Comparison of ENCODE assay signal across 8 cellular contexts in the genomic region with DNA sequence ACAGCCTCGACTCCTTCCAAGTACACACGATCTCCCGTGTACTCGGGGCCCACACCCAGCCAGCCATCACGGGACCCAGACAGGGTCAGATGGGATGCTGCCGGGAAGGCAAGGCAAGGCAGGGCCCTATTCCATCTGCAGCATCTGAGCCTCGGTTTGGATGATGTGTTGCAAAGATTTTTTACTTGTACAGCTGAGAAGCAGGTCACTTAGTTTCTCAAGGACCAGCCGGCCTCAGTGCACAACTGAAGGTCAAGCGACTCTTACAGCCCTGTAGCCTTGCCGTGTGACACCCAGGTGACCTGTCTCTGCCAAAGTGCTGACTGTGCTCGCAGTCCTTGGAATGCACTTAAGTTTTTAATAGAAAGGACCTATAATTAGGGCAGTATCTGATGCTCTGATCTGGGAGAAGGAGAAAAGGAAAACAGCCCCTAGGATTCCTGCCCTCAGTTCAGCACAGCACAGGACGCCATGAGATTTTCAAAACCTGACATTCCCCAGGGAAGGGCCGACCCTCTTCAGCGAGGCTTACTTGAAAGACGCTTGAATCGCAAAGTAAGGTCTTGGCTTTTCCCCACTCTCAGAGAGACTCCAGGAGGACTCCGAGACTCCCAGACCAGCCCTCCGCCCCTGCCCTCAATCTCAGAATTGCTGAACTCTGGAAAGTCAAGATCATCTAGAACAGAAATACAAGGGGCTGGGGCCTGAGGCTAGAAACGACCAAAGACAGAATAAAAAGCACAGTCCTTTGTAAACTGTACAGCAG. TPM values are rescaled to one million over a fixed set of nuclear protein-coding genes. Genes with fewer than 3 reads are reported as not detected.
DNase-seq lines count a peak whose midpoint lies in the region; ATAC-seq and TF ChIP-seq lines count a peak whose summit lies in the region.

No MANE protein-coding gene starts in this region.

- H4K20me1 ChIP-seq in hepatocyte (ENCODE audit: insufficient read depth, poor library complexity, severe bottlenecking), result no peaks in the 10 kb centered on the region

- H3K4me3 ChIP-seq in GM12875 (ENCODE audit: low read depth, low read length), result peak overlapping the region; percentile 77
- H3K4me3 ChIP-seq in hepatocyte, result peak overlapping the region; percentile 55
- H3K4me3 ChIP-seq in skeletal muscle cell (ENCODE audit: low read depth, low read length), result peak overlapping the region; percentile 58

- WGBS in hepatocyte (ENCODE audit: low lambda C conversion rate, missing lambda C conversion rate), result 62% methylated on average over 19 of the region's 19 CpGs

- POLR2A ChIA-PET in activated CD8-positive, alpha-beta T cell treated with anti-CD3 and anti-CD28 coated beads, Interleukin-2, amount 10 ng/mL, durations not matched to agents 7 days and 5 days (lab: Charles Lee), result no interaction called here

- peak overlapping the region; percentile 59 for H3K27ac ChIP-seq in hepatocyte

- no peaks in the 10 kb centered on the region for H3K9me2 ChIP-seq in hepatocyte (replicated peaks; ENCODE audit: insufficient read depth)

- H3K4me2 ChIP-seq in hepatocyte, result peak overlapping the region; percentile 89

- CTCF ChIA-PET in activated CD8-positive, alpha-beta T cell treated with anti-CD3 and anti-CD28 coated beads, Interleukin-2, amount 10 ng/mL, durations not matched to agents 7 days and 5 days (lab: Charles Lee), result interaction anchor here (1.1 to 1.2 kb wide), 2 partner anchors 11 to 69 kb away, joined by 3 to 4 read pairs; no protein-coding TSS in a partner anchor

- ATAC-seq in activated CD8-positive, alpha-beta T cell treated with anti-CD3 and anti-CD28 coated beads, Interleukin-2, amount 10 ng/mL, durations not matched to agents 7 days and 5 days, result no peak
- no peak for ATAC-seq in GM19452 (IDR thresholded peaks at IDR 0.05; ENCODE audit: unreplicated experiment)

- H3K9me3 ChIP-seq in hepatocyte (ENCODE audit: low read depth), result no peaks in the 10 kb centered on the region

- peaks cover 18% of the 10 kb centered on the region for H3K27me3 Mint-ChIP-seq in activated CD8-positive, alpha-beta T cell treated with anti-CD3 and anti-CD28 coated beads, Interleukin-2, amount 10 ng/mL, durations not matched to agents 7 days and 5 days (ENCODE audit: low read depth)
- H3K27me3 Mint-ChIP-seq in glutamatergic neuron (ENCODE audit: unreplicated experiment), result no peaks in the 10 kb centered on the region

- H3K36me3 Mint-ChIP-seq in activated CD8-positive, alpha-beta T cell treated with anti-CD3 and anti-CD28 coated beads, Interleukin-2, amount 10 ng/mL, durations not matched to agents 7 days and 5 days (ENCODE audit: low read depth), result no peaks in the 10 kb centered on the region
- no peaks in the 10 kb centered on the region for H3K36me3 Mint-ChIP-seq in glutamatergic neuron (ENCODE audit: unreplicated experiment)

- no peaks in the 10 kb centered on the region for H3K36me3 ChIP-seq in hepatocyte (replicated peaks; ENCODE audit: insufficient read depth, low read depth)

- H3K79me2 ChIP-seq in hepatocyte, result peaks cover 36% of the 10 kb centered on the region

- H3K4me3 Mint-ChIP-seq in activated CD8-positive, alpha-beta T cell treated with anti-CD3 and anti-CD28 coated beads, Interleukin-2, amount 10 ng/mL, durations not matched to agents 7 days and 5 days, result peak overlapping the region; percentile 79
- no peak overlapping the region for H3K4me3 Mint-ChIP-seq in glutamatergic neuron (ENCODE audit: unreplicated experiment)

- H3K4me1 ChIP-seq in hepatocyte (ENCODE audit: insufficient read depth), result peaks cover 13% of the 10 kb centered on the region

- no peak for DNase-seq in activated CD8-positive, alpha-beta T cell treated with anti-CD3 and anti-CD28 coated beads, Interleukin-2, amount 10 ng/mL, durations not matched to agents 7 days and 5 days
- DNase-seq in hepatocyte (ENCODE audit: low spot score), result no peak
- DNase-seq in skeletal muscle cell (ENCODE audit: low read depth), result no peak
- DNase-seq in NCI-H2081 (lab: John Stamatoyannopoulos, UW), result no peak
- DNase-seq in H4 (ENCODE audit: low spot score), result no peak
- DNase-seq in glutamatergic neuron, result no peak

- no peaks in the 10 kb centered on the region for H3K9me3 Mint-ChIP-seq in activated CD8-positive, alpha-beta T cell treated with anti-CD3 and anti-CD28 coated beads, Interleukin-2, amount 10 ng/mL, durations not matched to agents 7 days and 5 days (ENCODE audit: insufficient read depth)
- no peaks in the 10 kb centered on the region for H3K9me3 Mint-ChIP-seq in glutamatergic neuron (ENCODE audit: unreplicated experiment)

- peaks cover 37% of the 10 kb centered on the region for H3K4me1 Mint-ChIP-seq in activated CD8-positive, alpha-beta T cell treated with anti-CD3 and anti-CD28 coated beads, Interleukin-2, amount 10 ng/mL, durations not matched to agents 7 days and 5 days (ENCODE audit: low read depth)
- H3K4me1 Mint-ChIP-seq in glutamatergic neuron (ENCODE audit: low read depth, unreplicated experiment), result no peaks in the 10 kb centered on the region

- peak overlapping the region; percentile 67 for H2AFZ ChIP-seq in hepatocyte

- no peak overlapping the region for H3K27ac Mint-ChIP-seq in activated CD8-positive, alpha-beta T cell treated with anti-CD3 and anti-CD28 coated beads, Interleukin-2, amount 10 ng/mL, durations not matched to agents 7 days and 5 days
- H3K27ac Mint-ChIP-seq in glutamatergic neuron (ENCODE audit: unreplicated experiment), result no peak overlapping the region

- H3K27me3 ChIP-seq in hepatocyte, result no peaks in the 10 kb centered on the region

- TF ChIP-seq CTCF in GM12875 (IDR thresholded peaks at IDR 0.05; ENCODE audit: borderline replicate concordance, insufficient read depth, low read depth, low read length) (no peak), hepatocyte (IDR thresholded peaks at IDR 0.05; ENCODE audit: poor library complexity) (no peak), glutamatergic neuron (IDR thresholded peaks at IDR 0.05; ENCODE audit: partially characterized antibody, unreplicated experiment) (no peak)

RNA-seq across cellular contexts. Expression of a gene that starts 1.3 kb away (rescaled TPM):
- total RNA-seq in activated CD8-positive, alpha-beta T cell treated with anti-CD3 and anti-CD28 coated beads, Interleukin-2, amount 10 ng/mL, durations not matched to agents 7 days and 5 days, result 1 to 10 TPM; 1.2 to 1.4 TPM
- total RNA-seq in hepatocyte, result 15.3 and 18.6 TPM in 2 replicates
- 6.9 and 14.4 TPM in 2 replicates for polyA plus RNA-seq in hepatocyte
- total RNA-seq in H4 (2014; rRNA removed; shearing (Covaris generic)), result 1.9 TPM in 2 replicates
- 0.76 TPM for total RNA-seq in glutamatergic neuron (ENCODE audit: unreplicated experiment)

RNA-seq across cellular contexts. Expression of a gene that starts 58.1 kb away (rescaled TPM):
- total RNA-seq in activated CD8-positive, alpha-beta T cell treated with anti-CD3 and anti-CD28 coated beads, Interleukin-2, amount 10 ng/mL, durations not matched to agents 7 days and 5 days, result not detected
- total RNA-seq in hepatocyte (7.2 TPM in 2 replicates), glutamatergic neuron (ENCODE audit: unreplicated experiment) (0.64 TPM)
- polyA plus RNA-seq in hepatocyte, result 7.1 and 8.2 TPM in 2 replicates
- total RNA-seq in H4 (2014; rRNA removed; shearing (Covaris generic)), result 0.47 and 1.7 TPM in 2 replicates
